1 cellular context compared by ENCODE assay signal in the genomic region with DNA sequence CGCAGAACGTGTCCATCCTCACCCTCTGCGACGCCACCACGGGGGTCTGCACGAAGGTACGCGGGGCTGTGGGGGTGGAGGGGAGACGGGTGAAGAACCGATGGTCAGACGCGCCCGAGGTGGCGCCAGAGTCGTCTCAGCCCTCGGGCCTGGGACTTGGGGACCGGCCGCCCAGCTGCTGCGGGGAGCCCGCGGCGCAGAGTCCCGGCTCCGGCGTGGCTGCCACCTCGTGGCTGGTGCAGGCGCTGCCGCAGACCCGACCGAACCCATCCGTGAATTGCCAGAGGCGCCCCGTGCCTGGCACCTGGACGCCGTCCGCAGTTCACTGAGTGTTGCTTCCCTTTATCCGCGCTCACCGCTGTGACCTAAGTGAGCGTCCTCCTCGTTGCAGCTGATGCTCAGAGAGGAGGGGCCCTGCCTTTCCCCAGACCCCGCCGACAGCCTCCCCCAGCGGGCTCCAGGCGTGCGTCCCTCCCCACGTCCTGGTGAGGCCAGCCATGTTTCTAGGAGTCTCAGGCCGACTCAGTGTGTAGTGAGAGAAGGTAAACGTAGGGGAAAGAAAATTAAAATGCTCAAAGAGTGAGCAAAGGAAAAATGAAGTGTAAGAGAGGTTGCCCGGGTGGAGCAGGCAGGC.
TF ChIP-seq lines count a peak whose summit lies in the region.

No MANE protein-coding gene starts in this region.

TF ChIP-seq in WTC11, 78 proteins besides CTCF, POLR2A, EP300 and RAD21 (continued from another document):
- no peak for TF ChIP-seq TEAD1 (CRISPR knock-in tag; IDR thresholded peaks at IDR 0.05)
- no peak for TF ChIP-seq GTF2I (CRISPR knock-in tag; conservative IDR thresholded peaks at IDR 0.05)
- TF ChIP-seq, protein P1, sequence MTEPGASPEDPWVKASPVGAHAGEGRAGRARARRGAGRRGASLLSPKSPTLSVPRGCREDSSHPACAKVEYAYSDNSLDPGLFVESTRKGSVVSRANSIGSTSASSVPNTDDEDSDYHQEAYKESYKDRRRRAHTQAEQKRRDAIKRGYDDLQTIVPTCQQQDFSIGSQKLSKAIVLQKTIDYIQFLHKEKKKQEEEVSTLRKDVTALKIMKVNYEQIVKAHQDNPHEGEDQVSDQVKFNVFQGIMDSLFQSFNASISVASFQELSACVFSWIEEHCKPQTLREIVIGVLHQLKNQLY (CRISPR knock-in tag; IDR thresholded peaks at IDR 0.05): no peak
- no peak for TF ChIP-seq OVOL2 (CRISPR knock-in tag; IDR thresholded peaks at IDR 0.05; ENCODE audit: borderline replicate concordance)
- TF ChIP-seq, protein P2, sequence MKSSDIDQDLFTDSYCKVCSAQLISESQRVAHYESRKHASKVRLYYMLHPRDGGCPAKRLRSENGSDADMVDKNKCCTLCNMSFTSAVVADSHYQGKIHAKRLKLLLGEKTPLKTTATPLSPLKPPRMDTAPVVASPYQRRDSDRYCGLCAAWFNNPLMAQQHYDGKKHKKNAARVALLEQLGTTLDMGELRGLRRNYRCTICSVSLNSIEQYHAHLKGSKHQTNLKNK (CRISPR knock-in tag; IDR thresholded peaks at IDR 0.05): no peak
